8 cellular contexts compared by ENCODE assay signal in genomic region chr9:117073539-117074336, GRCh38.
A peak's percentile ranks its signal among the peaks of the same experiment; 100 is the strongest.
DNase-seq lines count a peak whose midpoint lies in the region; ATAC-seq, FAIRE-seq and TF ChIP-seq lines count a peak whose summit lies in the region.

No MANE protein-coding gene starts in this region.

- dilution Hi-C loops in keratinocyte (cut with MboI; ENCODE audit: extremely low pct_ligation_motif_present, low sequenced_read_pairs) = no loop called here

- no peaks in the 10 kb centered on the region for H3K9me3 ChIP-seq in keratinocyte (ENCODE audit: control insufficient read depth, low read depth, low read length)

- peak overlapping the region; percentile 70 for H2AFZ ChIP-seq in keratinocyte (ENCODE audit: control insufficient read depth, low read length)

- H3K27me3 ChIP-seq in keratinocyte (ENCODE audit: control insufficient read depth, extremely low read depth, insufficient read depth, low read length) = no peaks in the 10 kb centered on the region

- peaks cover 11% of the 10 kb centered on the region for H3K27me3 Mint-ChIP-seq in stimulated activated memory B cell treated with anti-CD40 and anti-IgM and Interleukin-4, amounts not matched to agents 10 μg/mL and 1 μg/mL and 100 μg/mL, for 72 hours

- DNase-seq in ELF-1 (ENCODE audit: low read depth, low spot score) = peak; percentile 66
- DNase-seq in T1000 (lab: John Stamatoyannopoulos, UW) = peak; percentile 9
- no peak for DNase-seq in keratinocyte (ENCODE audit: low read depth, low spot score)
- no peak for DNase-seq in NOMO-1 treated with DMSO at 0.1 percent for 48 hours (lab: John Stamatoyannopoulos, UW; ENCODE audit: unreplicated experiment)
- DNase-seq in epidermal melanocyte (ENCODE audit: insufficient read length, low spot score) = no peak

- H3K27ac Mint-ChIP-seq in stimulated activated memory B cell treated with anti-CD40 and anti-IgM and Interleukin-4, amounts not matched to agents 10 μg/mL and 1 μg/mL and 100 μg/mL, for 72 hours = no peak overlapping the region

- peak; percentile 61 to 80 (median 70) for TF ChIP-seq CTCF in keratinocyte (optimal IDR thresholded peaks at IDR 0.05 in 1 of 3, IDR thresholded peaks at IDR 0.05 in 1 of 3, conservative IDR thresholded peaks at IDR 0.05 in 1 of 3; ENCODE audit: extremely low read depth in 1 of 3, insufficient read depth in 2 of 3, low read length in 3 of 3)

- H3K4me3 ChIP-seq in keratinocyte (ENCODE audit: control insufficient read depth in 2 of 3, extremely low read depth in 1 of 3, insufficient read depth in 2 of 3, low read depth in 1 of 3, low read length in 3 of 3) = peak overlapping the region in 2 of 3 experiments; percentile 13 to 43

- no peaks in the 10 kb centered on the region for H3K9me1 ChIP-seq in keratinocyte (ENCODE audit: control insufficient read depth, extremely low read depth, insufficient read depth, low read length)

- peak overlapping the region; percentile 78 for H3K4me2 ChIP-seq in keratinocyte (ENCODE audit: control insufficient read depth, extremely low read depth, insufficient read depth, low read depth, low read length)

- no peaks in the 10 kb centered on the region for H3K36me3 ChIP-seq in keratinocyte (ENCODE audit: control insufficient read depth in 2 of 2, extremely low read depth in 1 of 2, insufficient read depth in 2 of 2, low read length in 2 of 2)

- H3K79me2 ChIP-seq in keratinocyte (ENCODE audit: control insufficient read depth, insufficient read depth, low read length) = no peaks in the 10 kb centered on the region

- H3K9ac ChIP-seq in keratinocyte (ENCODE audit: control insufficient read depth, extremely low read depth, insufficient read depth, low read length) = no peak overlapping the region

- H4K20me1 ChIP-seq in keratinocyte (ENCODE audit: control insufficient read depth, extremely low read depth, insufficient read depth, low read length) = no peaks in the 10 kb centered on the region

- H3K4me3 Mint-ChIP-seq in stimulated activated memory B cell treated with anti-CD40 and anti-IgM and Interleukin-4, amounts not matched to agents 10 μg/mL and 1 μg/mL and 100 μg/mL, for 72 hours = no peak overlapping the region

- H3K9me3 Mint-ChIP-seq in stimulated activated memory B cell treated with anti-CD40 and anti-IgM and Interleukin-4, amounts not matched to agents 10 μg/mL and 1 μg/mL and 100 μg/mL, for 72 hours = peaks cover 5% of the 10 kb centered on the region

- peak; percentile 63 for ATAC-seq in HG03159 (IDR thresholded peaks at IDR 0.05; ENCODE audit: unreplicated experiment)
- no peak for ATAC-seq in stimulated activated memory B cell treated with anti-CD40 and anti-IgM and Interleukin-4, amounts not matched to agents 10 μg/mL and 1 μg/mL and 100 μg/mL, for 72 hours
- ATAC-seq in HG02798 (IDR thresholded peaks at IDR 0.05; ENCODE audit: poor library complexity, unreplicated experiment) = no peak

- H3K4me1 ChIP-seq in keratinocyte (ENCODE audit: control insufficient read depth, extremely low read depth, insufficient read depth, low read length) = peaks cover 17% of the 10 kb centered on the region

- H3K27ac ChIP-seq in keratinocyte (ENCODE audit: control insufficient read depth, insufficient read depth, low read length) = no peak overlapping the region

- no peaks in the 10 kb centered on the region for H3K36me3 Mint-ChIP-seq in stimulated activated memory B cell treated with anti-CD40 and anti-IgM and Interleukin-4, amounts not matched to agents 10 μg/mL and 1 μg/mL and 100 μg/mL, for 72 hours

- peak; percentile 83 for FAIRE-seq in keratinocyte (lab: Jason Lieb, UNC)

- H3K4me1 Mint-ChIP-seq in stimulated activated memory B cell treated with anti-CD40 and anti-IgM and Interleukin-4, amounts not matched to agents 10 μg/mL and 1 μg/mL and 100 μg/mL, for 72 hours = no peaks in the 10 kb centered on the region

Comparison
In these comparisons a context has a peak if more than half of its experiments do, and no peak if none do; other contexts are left out.
1. DNase-seq: peak in ELF-1 (single experiment) and T1000 (single experiment); none in keratinocyte (single experiment), NOMO-1 treated with DMSO at 0.1 percent for 48 hours (single experiment) and epidermal melanocyte (single experiment).